Comparison of ENCODE assay signal across 1 cellular context in the genomic region with DNA sequence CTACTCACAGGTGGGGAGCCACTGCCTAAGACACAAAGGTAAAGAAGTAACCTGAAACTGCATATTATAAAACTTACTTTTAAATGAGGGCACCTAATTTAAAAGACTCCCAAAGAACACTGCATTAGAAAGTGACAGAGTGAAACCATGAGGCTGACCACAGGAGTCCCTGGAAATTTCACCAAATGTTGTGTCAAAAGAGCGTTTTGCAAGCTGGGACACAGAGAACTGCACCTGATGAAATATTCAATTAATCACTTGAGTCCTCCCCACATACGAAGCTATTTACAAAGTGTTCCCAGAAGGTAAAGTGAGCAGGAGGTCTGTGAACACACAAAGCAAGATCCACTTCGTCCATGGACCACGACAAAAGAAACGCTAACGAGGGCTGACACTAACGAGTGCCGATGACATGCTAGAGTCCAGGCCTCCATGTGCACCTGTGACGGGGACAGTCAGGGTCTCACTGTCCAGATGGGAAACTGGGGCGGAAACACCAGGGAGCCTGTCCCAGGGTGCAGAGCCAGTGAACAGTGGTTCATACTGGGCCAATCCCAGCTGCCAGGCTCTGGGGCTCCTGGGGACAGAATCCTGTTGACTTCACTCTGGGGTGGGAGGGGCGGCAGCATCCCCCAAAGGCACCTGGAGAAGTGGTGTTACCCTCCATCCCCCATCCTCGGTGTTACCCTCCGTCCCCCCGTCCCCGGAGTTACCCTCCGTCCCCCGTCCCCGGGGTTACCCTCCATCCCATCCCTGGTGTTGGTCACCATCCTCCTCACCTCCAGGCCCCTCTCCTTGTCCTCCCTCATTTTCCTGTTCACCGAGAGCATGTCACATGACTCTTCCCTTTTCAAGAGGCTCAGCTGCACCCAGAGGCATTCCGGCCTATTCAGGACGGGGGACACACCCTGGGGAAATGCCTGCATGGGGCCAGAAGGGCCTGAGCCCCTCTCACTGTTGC.
TF ChIP-seq lines count a peak whose summit lies in the region.

No MANE protein-coding gene starts in this region.

TF ChIP-seq in HepG2, 621 proteins besides CTCF, POLR2A, EP300 and RAD21 (continued from another document):
- TF ChIP-seq, protein P1, sequence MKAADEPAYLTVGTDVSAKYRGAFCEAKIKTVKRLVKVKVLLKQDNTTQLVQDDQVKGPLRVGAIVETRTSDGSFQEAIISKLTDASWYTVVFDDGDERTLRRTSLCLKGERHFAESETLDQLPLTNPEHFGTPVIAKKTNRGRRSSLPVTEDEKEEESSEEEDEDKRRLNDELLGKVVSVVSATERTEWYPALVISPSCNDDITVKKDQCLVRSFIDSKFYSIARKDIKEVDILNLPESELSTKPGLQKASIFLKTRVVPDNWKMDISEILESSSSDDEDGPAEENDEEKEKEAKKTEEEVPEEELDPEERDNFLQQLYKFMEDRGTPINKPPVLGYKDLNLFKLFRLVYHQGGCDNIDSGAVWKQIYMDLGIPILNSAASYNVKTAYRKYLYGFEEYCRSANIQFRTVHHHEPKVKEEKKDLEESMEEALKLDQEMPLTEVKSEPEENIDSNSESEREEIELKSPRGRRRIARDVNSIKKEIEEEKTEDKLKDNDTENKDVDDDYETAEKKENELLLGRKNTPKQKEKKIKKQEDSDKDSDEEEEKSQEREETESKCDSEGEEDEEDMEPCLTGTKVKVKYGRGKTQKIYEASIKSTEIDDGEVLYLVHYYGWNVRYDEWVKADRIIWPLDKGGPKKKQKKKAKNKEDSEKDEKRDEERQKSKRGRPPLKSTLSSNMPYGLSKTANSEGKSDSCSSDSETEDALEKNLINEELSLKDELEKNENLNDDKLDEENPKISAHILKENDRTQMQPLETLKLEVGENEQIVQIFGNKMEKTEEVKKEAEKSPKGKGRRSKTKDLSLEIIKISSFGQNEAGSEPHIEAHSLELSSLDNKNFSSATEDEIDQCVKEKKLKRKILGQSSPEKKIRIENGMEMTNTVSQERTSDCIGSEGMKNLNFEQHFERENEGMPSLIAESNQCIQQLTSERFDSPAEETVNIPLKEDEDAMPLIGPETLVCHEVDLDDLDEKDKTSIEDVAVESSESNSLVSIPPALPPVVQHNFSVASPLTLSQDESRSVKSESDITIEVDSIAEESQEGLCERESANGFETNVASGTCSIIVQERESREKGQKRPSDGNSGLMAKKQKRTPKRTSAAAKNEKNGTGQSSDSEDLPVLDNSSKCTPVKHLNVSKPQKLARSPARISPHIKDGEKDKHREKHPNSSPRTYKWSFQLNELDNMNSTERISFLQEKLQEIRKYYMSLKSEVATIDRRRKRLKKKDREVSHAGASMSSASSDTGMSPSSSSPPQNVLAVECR (CRISPR knock-in tag; IDR thresholded peaks at IDR 0.05; ENCODE audit: borderline replicate concordance), result no peak
- TF ChIP-seq, protein P2, sequence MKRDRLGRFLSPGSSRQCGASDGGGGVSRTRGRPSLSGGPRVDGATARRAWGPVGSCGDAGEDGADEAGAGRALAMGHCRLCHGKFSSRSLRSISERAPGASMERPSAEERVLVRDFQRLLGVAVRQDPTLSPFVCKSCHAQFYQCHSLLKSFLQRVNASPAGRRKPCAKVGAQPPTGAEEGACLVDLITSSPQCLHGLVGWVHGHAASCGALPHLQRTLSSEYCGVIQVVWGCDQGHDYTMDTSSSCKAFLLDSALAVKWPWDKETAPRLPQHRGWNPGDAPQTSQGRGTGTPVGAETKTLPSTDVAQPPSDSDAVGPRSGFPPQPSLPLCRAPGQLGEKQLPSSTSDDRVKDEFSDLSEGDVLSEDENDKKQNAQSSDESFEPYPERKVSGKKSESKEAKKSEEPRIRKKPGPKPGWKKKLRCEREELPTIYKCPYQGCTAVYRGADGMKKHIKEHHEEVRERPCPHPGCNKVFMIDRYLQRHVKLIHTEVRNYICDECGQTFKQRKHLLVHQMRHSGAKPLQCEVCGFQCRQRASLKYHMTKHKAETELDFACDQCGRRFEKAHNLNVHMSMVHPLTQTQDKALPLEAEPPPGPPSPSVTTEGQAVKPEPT (CRISPR knock-in tag; IDR thresholded peaks at IDR 0.05; ENCODE audit: low read depth), result no peak
- TF ChIP-seq ZC3H13 (CRISPR knock-in tag; IDR thresholded peaks at IDR 0.05), result no peak
- TF ChIP-seq, protein P3, sequence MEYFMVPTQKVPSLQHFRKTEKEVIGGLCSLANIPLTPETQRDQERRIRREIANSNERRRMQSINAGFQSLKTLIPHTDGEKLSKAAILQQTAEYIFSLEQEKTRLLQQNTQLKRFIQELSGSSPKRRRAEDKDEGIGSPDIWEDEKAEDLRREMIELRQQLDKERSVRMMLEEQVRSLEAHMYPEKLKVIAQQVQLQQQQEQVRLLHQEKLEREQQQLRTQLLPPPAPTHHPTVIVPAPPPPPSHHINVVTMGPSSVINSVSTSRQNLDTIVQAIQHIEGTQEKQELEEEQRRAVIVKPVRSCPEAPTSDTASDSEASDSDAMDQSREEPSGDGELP (IDR thresholded peaks at IDR 0.05; ENCODE audit: borderline replicate concordance, low read depth), result no peak
TF ChIP-seq in HepG2: peak in this region for 0.
